8 cellular contexts compared by ENCODE assay signal in the genomic region with DNA sequence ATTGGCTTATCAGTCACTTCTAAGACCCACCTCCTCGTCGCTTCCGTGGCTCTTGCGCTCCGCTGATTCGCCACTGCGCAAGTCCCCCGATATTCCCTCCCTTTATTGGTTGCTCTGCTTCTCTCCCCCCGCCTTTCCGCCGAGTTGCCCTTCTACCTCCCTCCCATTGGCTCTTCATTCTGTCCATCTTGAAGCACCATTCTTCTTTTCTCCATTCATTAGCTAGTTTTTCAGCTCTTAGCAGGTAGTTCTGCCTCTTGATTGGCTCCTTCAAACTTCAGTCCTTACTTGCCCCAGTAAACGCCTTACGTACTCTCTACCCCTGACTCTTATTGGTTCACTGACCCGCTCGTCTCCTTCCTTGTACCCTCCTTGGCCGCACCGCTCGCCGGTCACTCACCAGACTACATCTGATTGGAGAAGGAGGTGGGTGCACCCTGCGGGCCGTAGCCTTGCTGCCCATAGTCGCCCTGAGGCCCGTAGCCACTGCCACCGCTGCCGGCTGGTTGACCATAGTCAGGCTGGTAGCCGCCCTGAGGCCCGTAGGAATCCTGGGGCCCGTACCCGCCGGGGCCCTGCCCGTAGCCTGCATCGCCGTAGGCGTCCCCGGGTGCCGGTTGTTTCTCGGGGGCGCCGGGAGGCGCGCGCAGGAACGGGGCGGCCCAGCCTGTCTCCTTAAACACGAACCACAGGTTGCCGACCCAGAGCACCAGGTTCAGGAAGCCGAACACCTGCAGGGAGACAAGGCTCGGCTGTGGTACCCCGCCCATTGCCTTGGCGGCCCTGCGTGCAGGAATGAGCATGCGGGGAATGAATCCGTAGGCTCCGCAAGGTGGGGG. TPM values are rescaled to one million over a fixed set of nuclear protein-coding genes. Genes with fewer than 3 reads are reported as not detected.
A peak's percentile ranks its signal among the peaks of the same experiment; 100 is the strongest.
DNase-seq lines count a peak whose midpoint lies in the region; ATAC-seq and TF ChIP-seq lines count a peak whose summit lies in the region.

No MANE protein-coding gene starts in this region.

- H3K9me3 Mint-ChIP-seq in endothelial cell (ENCODE audit: unreplicated experiment) = no peaks in the 10 kb centered on the region
- peaks cover 25% of the 10 kb centered on the region for H3K9me3 Mint-ChIP-seq in mesothelial cell of epicardium

- peaks cover 16% of the 10 kb centered on the region for H3K4me1 ChIP-seq in NT2/D1 (ENCODE audit: insufficient read depth, insufficient read length)

- H3K27me3 Mint-ChIP-seq in endothelial cell (ENCODE audit: unreplicated experiment) = peaks cover 2% of the 10 kb centered on the region
- H3K27me3 Mint-ChIP-seq in mesothelial cell of epicardium (ENCODE audit: low read depth) = no peaks in the 10 kb centered on the region

- TF ChIP-seq CTCF in endothelial cell (IDR thresholded peaks at IDR 0.05; ENCODE audit: unreplicated experiment) (no peak), mesothelial cell of epicardium (IDR thresholded peaks at IDR 0.05; ENCODE audit: unreplicated experiment) (no peak)

- H3K27me3 ChIP-seq in NT2/D1 (ENCODE audit: insufficient read depth, insufficient read length) = no peaks in the 10 kb centered on the region

- H3K27ac Mint-ChIP-seq in endothelial cell (ENCODE audit: unreplicated experiment) = peak overlapping the region; percentile 88
- H3K27ac Mint-ChIP-seq in mesothelial cell of epicardium = peak overlapping the region; percentile 91

- H3K4me1 Mint-ChIP-seq in endothelial cell (ENCODE audit: unreplicated experiment) = peaks cover 5% of the 10 kb centered on the region
- peaks cover 22% of the 10 kb centered on the region for H3K4me1 Mint-ChIP-seq in mesothelial cell of epicardium

- peak; percentile 72 for ATAC-seq in GM21360 (IDR thresholded peaks at IDR 0.05; ENCODE audit: unreplicated experiment)

- DNase-seq in COLO829 (ENCODE audit: low spot score) (peak; percentile 91), HT-29 (ENCODE audit: low spot score) (peak; percentile 93), NT2/D1 (ENCODE audit: low read depth, low spot score) (peak; percentile 98), endothelial cell (ENCODE audit: low spot score) (peak; percentile 74), mesothelial cell of epicardium (ENCODE audit: low spot score in 2 of 2, unreplicated experiment in 2 of 2) (peak; percentile 79 to 80)
- peak; percentile 77 for DNase-seq in activated CD8-positive, alpha-beta memory T cell treated with anti-CD3 and anti-CD28 coated beads, Interleukin-2, amount 50 U/mL, for 4 hours
- DNase-seq in stimulated activated CD8-positive, alpha-beta memory T cell treated with anti-CD3 and anti-CD28 coated beads, Interleukin-2, amount 100 ng/mL, for 48 hours (ENCODE audit: low read depth in 2 of 2) = peak; percentile 57 to 69

- peak overlapping the region; percentile 85 for H3K4me3 ChIP-seq in NT2/D1 (ENCODE audit: insufficient read length, low read depth)

- no peaks in the 10 kb centered on the region for H3K36me3 Mint-ChIP-seq in endothelial cell (ENCODE audit: low read depth, unreplicated experiment)
- H3K36me3 Mint-ChIP-seq in mesothelial cell of epicardium = no peaks in the 10 kb centered on the region

- H3K9me3 ChIP-seq in NT2/D1 (ENCODE audit: insufficient read depth, low read length) = no peaks in the 10 kb centered on the region

- H3K36me3 ChIP-seq in NT2/D1 (ENCODE audit: insufficient read depth, insufficient read length, low read length) = peaks cover 4% of the 10 kb centered on the region

- peak overlapping the region; percentile 90 for H3K4me3 Mint-ChIP-seq in endothelial cell (ENCODE audit: unreplicated experiment)
- H3K4me3 Mint-ChIP-seq in mesothelial cell of epicardium = peak overlapping the region; percentile 81

- H3K9ac ChIP-seq in NT2/D1 (ENCODE audit: insufficient read length, low read depth) = peak overlapping the region; percentile 95

RNA-seq across cellular contexts. Expression of a gene that starts 5.1 kb away (rescaled TPM):
- total RNA-seq in HT-29 (2014; rRNA removed; shearing (Covaris generic)) = 19.0 and 22.3 TPM in 2 replicates
- total RNA-seq in endothelial cell (ENCODE audit: unreplicated experiment) = 11.3 TPM
- total RNA-seq in mesothelial cell of epicardium = 11.9 to 13.5 TPM (median 13.4 TPM) in 3 replicates

RNA-seq across cellular contexts. Expression of a gene that starts 8.7 kb away (rescaled TPM):
- 0.61 and 1.1 TPM in 2 replicates for total RNA-seq in HT-29 (2014; rRNA removed; shearing (Covaris generic))
- total RNA-seq in endothelial cell (ENCODE audit: unreplicated experiment) = 1.8 TPM
- 0.27 to 0.33 TPM (median 0.32 TPM) in 3 replicates for total RNA-seq in mesothelial cell of epicardium

RNA-seq across cellular contexts. Expression of a gene that starts 19.6 kb away (rescaled TPM):
- 27.3 and 28.1 TPM in 2 replicates for total RNA-seq in HT-29 (2014; rRNA removed; shearing (Covaris generic))
- total RNA-seq in endothelial cell (ENCODE audit: unreplicated experiment) = 1.9 TPM
- total RNA-seq in mesothelial cell of epicardium = 37.5 to 38.1 TPM (median 37.8 TPM) in 3 replicates

RNA-seq across cellular contexts. Expression of a gene that starts 28.7 kb away (rescaled TPM):
- total RNA-seq in HT-29 (2014; rRNA removed; shearing (Covaris generic)) = 12.6 and 13.6 TPM in 2 replicates
- total RNA-seq in endothelial cell (ENCODE audit: unreplicated experiment) = 1.2 TPM
- 6.3 to 7.1 TPM (median 6.4 TPM) in 3 replicates for total RNA-seq in mesothelial cell of epicardium

RNA-seq across cellular contexts. Expression of a gene that starts 41.9 kb away (rescaled TPM):
- total RNA-seq in HT-29 (2014; rRNA removed; shearing (Covaris generic)) = not detected in 2 replicates
- total RNA-seq in endothelial cell (ENCODE audit: unreplicated experiment) = 0.59 TPM
- total RNA-seq in mesothelial cell of epicardium = 0.32 to 0.75 TPM (median 0.47 TPM) in 3 replicates

Comparison
In these comparisons a context has a peak if more than half of its experiments do, and no peak if none do; other contexts are left out.
1. Peak in every context shown above with its lines: DNase-seq, ATAC-seq and H3K4me3 ChIP-seq.